9 cellular contexts compared by ENCODE assay signal in the genomic region with DNA sequence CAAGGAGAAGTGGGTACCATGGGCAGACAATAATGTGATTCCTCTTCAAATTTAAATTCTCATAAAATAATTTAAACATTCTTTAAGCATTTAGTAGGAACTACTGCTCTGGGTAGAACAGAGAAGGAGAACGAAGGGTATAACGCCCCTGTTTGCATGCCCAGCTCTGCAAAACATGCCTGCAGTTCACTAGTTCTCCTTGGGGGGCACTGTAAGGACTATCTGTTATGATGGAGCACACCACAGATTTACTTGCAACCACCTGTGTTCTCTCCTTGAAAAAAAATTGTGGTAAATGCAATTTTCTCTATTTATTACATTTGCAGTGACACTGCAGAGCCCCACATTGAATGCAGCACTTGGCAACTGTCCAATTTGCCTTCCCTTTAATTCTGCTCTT.
A peak's percentile ranks its signal among the peaks of the same experiment; 100 is the strongest.
DNase-seq lines count a peak whose midpoint lies in the region; ATAC-seq and TF ChIP-seq lines count a peak whose summit lies in the region.
"Had no signal": no experiment of that assay in that cellular context is flagged by ENCODE, and none has a peak within 500 bp of the region (broad histone marks: within the 10 kb centered on the region; RNA-seq: fewer than 3 reads in every experiment).

No MANE protein-coding gene starts in this region.

- DNase-seq in NCI-H460 (ENCODE audit: extremely low read depth, low read depth) (peak; percentile 11), islet precursor cell (peak; percentile 57), ecto neural progenitor cell (ENCODE audit: low spot score) (no peak), NCI-H345 treated with DMSO at 0.1 percent for 48 hours (lab: John Stamatoyannopoulos, UW; ENCODE audit: unreplicated experiment) (no peak), coronary artery (ENCODE audit: low spot score) (no peak)
- no peak for DNase-seq in T-helper 2 cell treated with Interferon-gamma antibody and Interleukin-4, amounts not matched to agents 5 μg/mL and 100 μg/mL, for 36 hours (ENCODE audit: low spot score)
- DNase-seq: NCI-H1930 had no signal

- no peak overlapping the region for H3K4me3 Mint-ChIP-seq in T-helper 2 cell treated with Interferon-gamma antibody and Interleukin-4, amounts not matched to agents 5 μg/mL and 100 μg/mL, for 36 hours

- no peaks in the 10 kb centered on the region for H3K4me1 Mint-ChIP-seq in T-helper 2 cell treated with Interferon-gamma antibody and Interleukin-4, amounts not matched to agents 5 μg/mL and 100 μg/mL, for 36 hours (ENCODE audit: low read depth)

- H3K36me3 Mint-ChIP-seq in T-helper 2 cell treated with Interferon-gamma antibody and Interleukin-4, amounts not matched to agents 5 μg/mL and 100 μg/mL, for 36 hours (ENCODE audit: low read depth), result no peaks in the 10 kb centered on the region

- no peak overlapping the region for H3K27ac ChIP-seq in coronary artery

- no peak overlapping the region for H3K27ac Mint-ChIP-seq in T-helper 2 cell treated with Interferon-gamma antibody and Interleukin-4, amounts not matched to agents 5 μg/mL and 100 μg/mL, for 36 hours

- ATAC-seq in GM21723 (IDR thresholded peaks at IDR 0.05; ENCODE audit: unreplicated experiment), result peak; percentile 52

- H3K27me3 Mint-ChIP-seq in T-helper 2 cell treated with Interferon-gamma antibody and Interleukin-4, amounts not matched to agents 5 μg/mL and 100 μg/mL, for 36 hours (ENCODE audit: low read depth), result no peaks in the 10 kb centered on the region

- H3K4me3 ChIP-seq in coronary artery, result no peak overlapping the region

- peaks cover 4% of the 10 kb centered on the region for H3K9me3 Mint-ChIP-seq in T-helper 2 cell treated with Interferon-gamma antibody and Interleukin-4, amounts not matched to agents 5 μg/mL and 100 μg/mL, for 36 hours

- TF ChIP-seq CTCF in GM12874 (IDR thresholded peaks at IDR 0.05; ENCODE audit: insufficient read depth, low read depth, low read length), result peak; percentile 58
- TF ChIP-seq CTCF in coronary artery (IDR thresholded peaks at IDR 0.05), result no peak

Comparison
In these comparisons a context has a peak if more than half of its experiments do, and no peak if none do; other contexts are left out.
1. DNase-seq: peak in NCI-H460 (single experiment) and islet precursor cell (single experiment); none in ecto neural progenitor cell (single experiment), NCI-H345 treated with DMSO at 0.1 percent for 48 hours (single experiment), T-helper 2 cell treated with Interferon-gamma antibody and Interleukin-4, amounts not matched to agents 5 μg/mL and 100 μg/mL, for 36 hours (single experiment) and coronary artery (single experiment).